In genomic region chr2:219314804-219315468, GRCh38 we compare ENCODE assay signal across 25 cellular contexts. TPM values are rescaled to one million over a fixed set of nuclear protein-coding genes. Genes with fewer than 3 reads are reported as not detected.
"Had no signal": no experiment of that assay in that cellular context is flagged by ENCODE, and none has a peak within 500 bp of the region (broad histone marks: within the 10 kb centered on the region; RNA-seq: fewer than 3 reads in every experiment).

No MANE protein-coding gene starts in this region.

- H3K27ac ChIP-seq: neural progenitor cell, prostate gland, skin epidermis, tibial artery had no signal

- ATAC-seq: activated CD4-positive, CD25-positive, alpha-beta regulatory T cell treated with anti-CD3 and anti-CD28 coated beads, Interleukin-2, amount 50 U/mL, for 24 hours; activated CD8-positive, alpha-beta T cell treated with anti-CD3 and anti-CD28 coated beads, Interleukin-2, amount 10 ng/mL, durations not matched to agents 7 days and 5 days; esophagus mucosa; mucosa of descending colon; right cardiac atrium; stimulated activated naive CD8-positive, alpha-beta T cell treated with anti-CD3 and anti-CD28 coated beads, Interleukin-15, Interleukin-2, amounts not matched to agents 100 U/mL and 50 U/mL, for 24 hours had no signal

- H3K4me1 ChIP-seq: neural progenitor cell, prostate gland, tibial artery had no signal

- H3K4me2 ChIP-seq: neural progenitor cell had no signal

- H3K9ac ChIP-seq: neural progenitor cell had no signal

- DNase-seq: activated CD4-positive, alpha-beta T cell treated with anti-CD3 and anti-CD28 coated beads, Interleukin-2, amount 10 ng/mL, durations not matched to agents 7 days and 5 days; activated CD8-positive, alpha-beta T cell treated with anti-CD3 and anti-CD28 coated beads, Interleukin-2, amount 10 ng/mL, durations not matched to agents 7 days and 5 days; activated naive CD4-positive, alpha-beta T cell treated with Interleukin-2 at 50 U/mL for 16 hours; activated naive CD8-positive, alpha-beta T cell treated with anti-CD3 and anti-CD28 coated beads, Interleukin-2, amount 10 ng/mL, durations not matched to agents 7 days and 5 days; activated T-cell treated with anti-CD3 and anti-CD28 coated beads, Interleukin-2, amount 50 U/mL, for 24 hours; cerebellar nuclear complex; effector CD8-positive, alpha-beta T cell; mucosa of descending colon; naive B cell; right cardiac atrium; stimulated activated naive CD8-positive, alpha-beta T cell treated with anti-CD3 and anti-CD28 coated beads, Interleukin-15, Interleukin-2, amounts not matched to agents 100 U/mL and 50 U/mL, for 24 hours; substantia nigra had no signal

- H2AFZ ChIP-seq: neural progenitor cell had no signal

- H3K9me3 ChIP-seq: mucosa of descending colon, prostate gland, tibial artery had no signal

- H3K4me3 ChIP-seq: mucosa of descending colon, neural progenitor cell, prostate gland, skin epidermis, tibial artery had no signal

- H3K27ac Mint-ChIP-seq: activated CD4-positive, alpha-beta T cell treated with anti-CD3 and anti-CD28 coated beads, Interleukin-2, amount 10 ng/mL, durations not matched to agents 7 days and 5 days; activated CD8-positive, alpha-beta T cell treated with anti-CD3 and anti-CD28 coated beads, Interleukin-2, amount 10 ng/mL, durations not matched to agents 7 days and 5 days; activated naive CD8-positive, alpha-beta T cell treated with anti-CD3 and anti-CD28 coated beads, Interleukin-2, amount 10 ng/mL, durations not matched to agents 7 days and 5 days; activated T-cell treated with anti-CD3 and anti-CD28 coated beads, Interleukin-2, amount 50 U/mL, for 24 hours; activated T-helper 2 cell treated with anti-CD3 and anti-CD28 coated beads, Interferon-gamma antibody, Interleukin-2, Interleukin-4, amounts not matched to agents 10 μg/mL and 5 μg/mL and 100 μg/mL, durations not matched to agents 14 hours and 24 hours and 36 hours; dendritic cell treated with granulocyte-macrophage colony-stimulating factor and Interleukin-4, amounts not matched to agents 40 ng/mL and 50 ng/mL, for 4 days; memory B cell; naive B cell; neural progenitor cell had no signal

- H3K9me3 Mint-ChIP-seq: activated CD4-positive, alpha-beta T cell treated with anti-CD3 and anti-CD28 coated beads, Interleukin-2, amount 10 ng/mL, durations not matched to agents 7 days and 5 days; activated naive CD8-positive, alpha-beta T cell treated with anti-CD3 and anti-CD28 coated beads, Interleukin-2, amount 10 ng/mL, durations not matched to agents 7 days and 5 days; activated T-cell treated with anti-CD3 and anti-CD28 coated beads, Interleukin-2, amount 50 U/mL, for 24 hours; activated T-helper 2 cell treated with anti-CD3 and anti-CD28 coated beads, Interferon-gamma antibody, Interleukin-2, Interleukin-4, amounts not matched to agents 10 μg/mL and 5 μg/mL and 100 μg/mL, durations not matched to agents 14 hours and 24 hours and 36 hours; dendritic cell treated with granulocyte-macrophage colony-stimulating factor and Interleukin-4, amounts not matched to agents 40 ng/mL and 50 ng/mL, for 4 days had no signal

- H3K36me3 Mint-ChIP-seq: activated naive CD8-positive, alpha-beta T cell treated with anti-CD3 and anti-CD28 coated beads, Interleukin-2, amount 10 ng/mL, durations not matched to agents 7 days and 5 days; memory B cell; neural progenitor cell had no signal

- H3K4me3 Mint-ChIP-seq: activated CD4-positive, alpha-beta T cell treated with anti-CD3 and anti-CD28 coated beads, Interleukin-2, amount 10 ng/mL, durations not matched to agents 7 days and 5 days; activated CD8-positive, alpha-beta T cell treated with anti-CD3 and anti-CD28 coated beads, Interleukin-2, amount 10 ng/mL, durations not matched to agents 7 days and 5 days; activated naive CD8-positive, alpha-beta T cell treated with anti-CD3 and anti-CD28 coated beads, Interleukin-2, amount 10 ng/mL, durations not matched to agents 7 days and 5 days; activated T-cell treated with anti-CD3 and anti-CD28 coated beads, Interleukin-2, amount 50 U/mL, for 24 hours; dendritic cell treated with granulocyte-macrophage colony-stimulating factor and Interleukin-4, amounts not matched to agents 40 ng/mL and 50 ng/mL, for 4 days; memory B cell; naive B cell; neural progenitor cell had no signal

- H3K4me1 Mint-ChIP-seq: activated CD4-positive, alpha-beta T cell treated with anti-CD3 and anti-CD28 coated beads, Interleukin-2, amount 10 ng/mL, durations not matched to agents 7 days and 5 days; activated naive CD8-positive, alpha-beta T cell treated with anti-CD3 and anti-CD28 coated beads, Interleukin-2, amount 10 ng/mL, durations not matched to agents 7 days and 5 days; memory B cell; naive B cell; neural progenitor cell had no signal

- H3K36me3 ChIP-seq: neural progenitor cell, prostate gland, tibial artery had no signal

RNA-seq across cellular contexts. Expression of gene PTPRN, which starts 5.7 kb away (rescaled TPM):
- total RNA-seq: activated CD4-positive, alpha-beta T cell treated with anti-CD3 and anti-CD28 coated beads, Interleukin-2, amount 10 ng/mL, durations not matched to agents 7 days and 5 days; activated naive CD8-positive, alpha-beta T cell treated with anti-CD3 and anti-CD28 coated beads, Interleukin-2, amount 10 ng/mL, durations not matched to agents 7 days and 5 days; esophagus mucosa had no signal
- polyA plus RNA-seq: liver had no signal

RNA-seq across cellular contexts. Expression of gene RESP18, which starts 17.6 kb away (rescaled TPM):
- total RNA-seq: activated CD4-positive, alpha-beta T cell treated with anti-CD3 and anti-CD28 coated beads, Interleukin-2, amount 10 ng/mL, durations not matched to agents 7 days and 5 days; activated CD8-positive, alpha-beta T cell treated with anti-CD3 and anti-CD28 coated beads, Interleukin-2, amount 10 ng/mL, durations not matched to agents 7 days and 5 days; activated naive CD8-positive, alpha-beta T cell treated with anti-CD3 and anti-CD28 coated beads, Interleukin-2, amount 10 ng/mL, durations not matched to agents 7 days and 5 days; activated T-helper 2 cell treated with anti-CD3 and anti-CD28 coated beads, Interferon-gamma antibody, Interleukin-2, Interleukin-4, amounts not matched to agents 10 μg/mL and 5 μg/mL and 100 μg/mL, durations not matched to agents 14 hours and 24 hours and 36 hours; esophagus mucosa; glomerular endothelial cell; liver; mucosa of descending colon; osteoblast; prostate gland; right cardiac atrium; urinary bladder had no signal
- polyA plus RNA-seq: liver, right cardiac atrium, urinary bladder had no signal
